In the genomic region with DNA sequence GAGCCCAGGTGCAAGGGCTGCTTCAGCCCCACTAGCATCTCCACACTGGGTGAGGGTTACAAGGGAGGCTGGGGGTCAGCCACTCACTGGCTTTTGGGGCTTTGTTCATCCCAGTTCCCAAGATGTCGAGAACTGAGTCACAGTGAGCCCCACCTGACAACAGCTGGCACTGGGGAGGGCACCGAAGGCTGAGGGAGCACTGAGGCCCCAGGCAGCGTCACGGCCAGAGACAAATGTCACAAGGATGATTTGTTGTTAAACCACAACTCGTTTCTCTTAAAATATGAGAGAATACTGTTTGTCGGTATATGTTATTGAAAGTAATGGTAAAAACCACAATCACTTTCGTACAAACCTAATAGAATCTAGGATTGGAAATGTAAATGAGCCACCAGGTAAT, we compare ENCODE assay signal across 1 cellular context.
TF ChIP-seq lines count a peak whose summit lies in the region.

No MANE protein-coding gene starts in this region.

TF ChIP-seq in SK-N-SH treated with all-trans-retinoic acid at 6 μM for 48 hours, 23 proteins besides CTCF, POLR2A, EP300 and RAD21 (continued from another document):
- TF ChIP-seq PATZ1 (CRISPR knock-in tag; IDR thresholded peaks at IDR 0.05; ENCODE audit: borderline replicate concordance): no peak
- no peak for TF ChIP-seq ZFP30 (CRISPR knock-in tag; IDR thresholded peaks at IDR 0.05)
- TF ChIP-seq PPARA (CRISPR knock-in tag; IDR thresholded peaks at IDR 0.05; ENCODE audit: borderline replicate concordance): no peak
- TF ChIP-seq, protein P1, sequence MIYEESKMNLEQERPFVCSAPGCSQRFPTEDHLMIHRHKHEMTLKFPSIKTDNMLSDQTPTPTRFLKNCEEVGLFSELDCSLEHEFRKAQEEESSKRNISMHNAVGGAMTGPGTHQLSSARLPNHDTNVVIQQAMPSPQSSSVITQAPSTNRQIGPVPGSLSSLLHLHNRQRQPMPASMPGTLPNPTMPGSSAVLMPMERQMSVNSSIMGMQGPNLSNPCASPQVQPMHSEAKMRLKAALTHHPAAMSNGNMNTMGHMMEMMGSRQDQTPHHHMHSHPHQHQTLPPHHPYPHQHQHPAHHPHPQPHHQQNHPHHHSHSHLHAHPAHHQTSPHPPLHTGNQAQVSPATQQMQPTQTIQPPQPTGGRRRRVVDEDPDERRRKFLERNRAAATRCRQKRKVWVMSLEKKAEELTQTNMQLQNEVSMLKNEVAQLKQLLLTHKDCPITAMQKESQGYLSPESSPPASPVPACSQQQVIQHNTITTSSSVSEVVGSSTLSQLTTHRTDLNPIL (CRISPR knock-in tag; IDR thresholded peaks at IDR 0.05; ENCODE audit: low read depth): no peak
- TF ChIP-seq ZC3H10 (CRISPR knock-in tag; IDR thresholded peaks at IDR 0.05): no peak
